Comparison of ENCODE assay signal across 1 cellular context in the genomic region with DNA sequence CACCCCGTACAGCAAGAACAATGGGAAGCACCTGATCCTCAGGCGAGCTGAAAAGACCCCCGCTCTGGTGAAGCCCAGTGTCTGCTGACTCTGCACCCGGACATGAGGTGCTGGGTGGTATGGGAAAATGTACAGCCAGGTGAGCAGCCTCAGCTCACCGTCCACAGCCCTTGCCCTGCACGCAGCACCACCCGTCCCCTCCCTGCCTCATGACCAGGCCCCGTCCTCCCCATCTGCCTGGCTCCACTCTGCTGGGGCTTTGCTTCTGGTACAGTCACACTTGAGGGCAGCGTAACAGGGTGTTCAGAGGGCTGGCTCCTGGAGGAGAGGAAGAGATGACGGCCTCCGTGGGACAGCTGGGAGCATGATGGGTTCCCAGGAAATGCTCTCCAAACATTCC.
TF ChIP-seq lines count a peak whose summit lies in the region.

No MANE protein-coding gene starts in this region.

TF ChIP-seq in WTC11, 78 proteins besides CTCF, POLR2A, EP300 and RAD21 (continued from another document):
- TF ChIP-seq, protein P1, sequence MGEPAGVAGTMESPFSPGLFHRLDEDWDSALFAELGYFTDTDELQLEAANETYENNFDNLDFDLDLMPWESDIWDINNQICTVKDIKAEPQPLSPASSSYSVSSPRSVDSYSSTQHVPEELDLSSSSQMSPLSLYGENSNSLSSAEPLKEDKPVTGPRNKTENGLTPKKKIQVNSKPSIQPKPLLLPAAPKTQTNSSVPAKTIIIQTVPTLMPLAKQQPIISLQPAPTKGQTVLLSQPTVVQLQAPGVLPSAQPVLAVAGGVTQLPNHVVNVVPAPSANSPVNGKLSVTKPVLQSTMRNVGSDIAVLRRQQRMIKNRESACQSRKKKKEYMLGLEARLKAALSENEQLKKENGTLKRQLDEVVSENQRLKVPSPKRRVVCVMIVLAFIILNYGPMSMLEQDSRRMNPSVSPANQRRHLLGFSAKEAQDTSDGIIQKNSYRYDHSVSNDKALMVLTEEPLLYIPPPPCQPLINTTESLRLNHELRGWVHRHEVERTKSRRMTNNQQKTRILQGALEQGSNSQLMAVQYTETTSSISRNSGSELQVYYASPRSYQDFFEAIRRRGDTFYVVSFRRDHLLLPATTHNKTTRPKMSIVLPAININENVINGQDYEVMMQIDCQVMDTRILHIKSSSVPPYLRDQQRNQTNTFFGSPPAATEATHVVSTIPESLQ (CRISPR knock-in tag; IDR thresholded peaks at IDR 0.05) = no peak
- TF ChIP-seq RORB (CRISPR knock-in tag; IDR thresholded peaks at IDR 0.05) (no peak), EMX1 (CRISPR knock-in tag; IDR thresholded peaks at IDR 0.05) (no peak), ELF4 (CRISPR knock-in tag; IDR thresholded peaks at IDR 0.05; ENCODE audit: low read depth) (no peak), ZNF671 (CRISPR knock-in tag; IDR thresholded peaks at IDR 0.05) (no peak), ARID4B (CRISPR knock-in tag; IDR thresholded peaks at IDR 0.05; ENCODE audit: borderline replicate concordance) (no peak), E2F1 (CRISPR knock-in tag; IDR thresholded peaks at IDR 0.05) (no peak), JAZF1 (CRISPR knock-in tag; IDR thresholded peaks at IDR 0.05) (no peak), ZNF317 (CRISPR knock-in tag; IDR thresholded peaks at IDR 0.05; ENCODE audit: borderline replicate concordance, low read depth) (no peak)
- TF ChIP-seq, protein P2, sequence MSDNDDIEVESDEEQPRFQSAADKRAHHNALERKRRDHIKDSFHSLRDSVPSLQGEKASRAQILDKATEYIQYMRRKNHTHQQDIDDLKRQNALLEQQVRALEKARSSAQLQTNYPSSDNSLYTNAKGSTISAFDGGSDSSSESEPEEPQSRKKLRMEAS (CRISPR knock-in tag; IDR thresholded peaks at IDR 0.05) = no peak
- TF ChIP-seq, protein P3, sequence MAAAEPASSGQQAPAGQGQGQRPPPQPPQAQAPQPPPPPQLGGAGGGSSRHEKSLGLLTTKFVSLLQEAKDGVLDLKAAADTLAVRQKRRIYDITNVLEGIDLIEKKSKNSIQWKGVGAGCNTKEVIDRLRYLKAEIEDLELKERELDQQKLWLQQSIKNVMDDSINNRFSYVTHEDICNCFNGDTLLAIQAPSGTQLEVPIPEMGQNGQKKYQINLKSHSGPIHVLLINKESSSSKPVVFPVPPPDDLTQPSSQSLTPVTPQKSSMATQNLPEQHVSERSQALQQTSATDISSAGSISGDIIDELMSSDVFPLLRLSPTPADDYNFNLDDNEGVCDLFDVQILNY (CRISPR knock-in tag; IDR thresholded peaks at IDR 0.05) = no peak
- TF ChIP-seq, protein P4, sequence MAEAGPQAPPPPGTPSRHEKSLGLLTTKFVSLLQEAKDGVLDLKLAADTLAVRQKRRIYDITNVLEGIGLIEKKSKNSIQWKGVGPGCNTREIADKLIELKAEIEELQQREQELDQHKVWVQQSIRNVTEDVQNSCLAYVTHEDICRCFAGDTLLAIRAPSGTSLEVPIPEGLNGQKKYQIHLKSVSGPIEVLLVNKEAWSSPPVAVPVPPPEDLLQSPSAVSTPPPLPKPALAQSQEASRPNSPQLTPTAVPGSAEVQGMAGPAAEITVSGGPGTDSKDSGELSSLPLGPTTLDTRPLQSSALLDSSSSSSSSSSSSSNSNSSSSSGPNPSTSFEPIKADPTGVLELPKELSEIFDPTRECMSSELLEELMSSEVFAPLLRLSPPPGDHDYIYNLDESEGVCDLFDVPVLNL (CRISPR knock-in tag; IDR thresholded peaks at IDR 0.05; ENCODE audit: borderline replicate concordance, low read depth) = no peak
- TF ChIP-seq, protein P5, sequence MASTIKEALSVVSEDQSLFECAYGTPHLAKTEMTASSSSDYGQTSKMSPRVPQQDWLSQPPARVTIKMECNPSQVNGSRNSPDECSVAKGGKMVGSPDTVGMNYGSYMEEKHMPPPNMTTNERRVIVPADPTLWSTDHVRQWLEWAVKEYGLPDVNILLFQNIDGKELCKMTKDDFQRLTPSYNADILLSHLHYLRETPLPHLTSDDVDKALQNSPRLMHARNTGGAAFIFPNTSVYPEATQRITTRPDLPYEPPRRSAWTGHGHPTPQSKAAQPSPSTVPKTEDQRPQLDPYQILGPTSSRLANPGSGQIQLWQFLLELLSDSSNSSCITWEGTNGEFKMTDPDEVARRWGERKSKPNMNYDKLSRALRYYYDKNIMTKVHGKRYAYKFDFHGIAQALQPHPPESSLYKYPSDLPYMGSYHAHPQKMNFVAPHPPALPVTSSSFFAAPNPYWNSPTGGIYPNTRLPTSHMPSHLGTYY (CRISPR knock-in tag; IDR thresholded peaks at IDR 0.05) = no peak
